ENCODE assay signal across 8 cellular contexts in genomic region chr18:45910405-45911023, GRCh38. TPM values are rescaled to one million over a fixed set of nuclear protein-coding genes. Genes with fewer than 3 reads are reported as not detected.
DNase-seq lines count a peak whose midpoint lies in the region; ATAC-seq, FAIRE-seq and TF ChIP-seq lines count a peak whose summit lies in the region.

No MANE protein-coding gene starts in this region.

- no peak overlapping the region for H3K27ac ChIP-seq in 22Rv1
- H3K27ac ChIP-seq in SJSA1: no peak overlapping the region
- no peak overlapping the region for H3K27ac ChIP-seq in small intestine (ENCODE audit: low read depth in 1 of 2, low read length in 1 of 2)

- intact Hi-C loops in left cardiac atrium (cut with DNase I): no loop called here

- TF ChIP-seq CTCF in 22Rv1 (IDR thresholded peaks at IDR 0.05) (peak; percentile 89), GM13976 (IDR thresholded peaks at IDR 0.05; ENCODE audit: borderline replicate concordance, control extremely low read depth, extremely low read depth, insufficient read depth, missing control alignments) (peak; percentile 54)

- ATAC-seq in left cardiac atrium: peak; percentile 30 to 68

- in situ Hi-C loops in GM13976 (cut with MboI; ENCODE audit: low sequenced_read_pairs, unreplicated experiment): no loop called here

- no peaks in the 10 kb centered on the region for H3K27me3 ChIP-seq in SJSA1 (replicated peaks)
- no peaks in the 10 kb centered on the region for H3K27me3 ChIP-seq in small intestine (ENCODE audit: control insufficient read depth in 2 of 2, insufficient read depth in 2 of 2, low read length in 2 of 2)

- H3K36me3 ChIP-seq in SJSA1 (peaks cover 85% of the 10 kb centered on the region), small intestine (ENCODE audit: control insufficient read depth in 2 of 2, insufficient read depth in 2 of 2, low read length in 2 of 2) (peaks cover 25 to 32% of the 10 kb centered on the region in 2 donors)

- H3K4me3 ChIP-seq in SJSA1 (no peak overlapping the region), small intestine (ENCODE audit: low read depth in 1 of 2, low read length in 2 of 2) (no peak overlapping the region)

- DNase-seq in GM13976 (ENCODE audit: low spot score): peak; percentile 71
- DNase-seq in HK-2 (ENCODE audit: unreplicated experiment): peak; percentile 22
- peak; percentile 33 to 57 for DNase-seq in SJSA1 (ENCODE audit: low read depth in 1 of 2, low spot score in 2 of 2)
- DNase-seq in activated effector memory CD4-positive, alpha-beta T cell treated with anti-CD3 and anti-CD28 coated beads, Interleukin-2, amount 50 U/mL, for 16 hours: peak; percentile 86
- peak; percentile 45 for DNase-seq in left cardiac atrium
- DNase-seq in small intestine: peak; percentile 60
- DNase-seq in NCI-H128 (lab: John Stamatoyannopoulos, UW; ENCODE audit: unreplicated experiment): no peak

- 48 to 50% (median 48%) methylated on average over 4 of the region's 4 CpGs for WGBS in small intestine, 3 donors

- FAIRE-seq in small intestine (lab: Jason Lieb, UNC): no peak

- H3K4me1 ChIP-seq in SJSA1 (replicated peaks) (no peaks in the 10 kb centered on the region), small intestine (ENCODE audit: control insufficient read depth in 2 of 2, insufficient read depth in 1 of 2, low read depth in 1 of 2, low read length in 1 of 2) (no peaks in the 10 kb centered on the region)

- H3K9me3 ChIP-seq in SJSA1 (replicated peaks) (no peaks in the 10 kb centered on the region), small intestine (ENCODE audit: control insufficient read depth, low read depth) (no peaks in the 10 kb centered on the region)

RNA-seq across cellular contexts. Expression of gene EPG5, which starts 56.6 kb away (rescaled TPM):
- total RNA-seq in SJSA1 (2014; rRNA removed; shearing (Covaris generic)): 9.4 and 14.8 TPM in 2 replicates
- total RNA-seq in left cardiac atrium: 10 to 100 TPM; 19.5 to 23.3 TPM
- 1 to 10 TPM; 3.5 to 4.5 (median 4.0) TPM for polyA plus RNA-seq in small intestine
